16 cellular contexts compared by ENCODE assay signal in the genomic region with DNA sequence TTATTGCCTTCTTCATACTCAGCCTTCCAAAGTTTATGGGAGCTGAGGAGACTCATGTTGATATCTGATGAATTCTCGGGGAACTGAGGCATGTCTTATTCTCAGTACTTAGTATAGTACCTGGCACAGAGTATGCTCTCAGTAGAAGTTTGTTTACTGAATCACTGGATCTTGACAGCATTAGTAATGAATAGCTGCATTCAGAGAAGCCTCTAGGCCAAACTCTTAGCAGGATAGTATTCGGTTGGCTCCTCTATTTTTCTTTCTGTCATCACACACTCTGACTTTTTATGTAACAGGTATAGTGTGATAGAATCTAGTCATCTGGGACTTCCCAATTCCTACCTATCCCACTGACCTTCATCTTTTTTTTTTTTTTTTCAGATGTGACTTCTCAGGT.
DNase-seq lines count a peak whose midpoint lies in the region; ATAC-seq and TF ChIP-seq lines count a peak whose summit lies in the region.
"Had no signal": no experiment of that assay in that cellular context is flagged by ENCODE, and none has a peak within 500 bp of the region (broad histone marks: within the 10 kb centered on the region; RNA-seq: fewer than 3 reads in every experiment).

No MANE protein-coding gene starts in this region.

- no peak overlapping the region for H2BK12ac ChIP-seq in neuronal stem cell (ENCODE audit: low read length)

- H3K4me1 ChIP-seq in mammary epithelial cell (ENCODE audit: insufficient read depth, low read length) (no peaks in the 10 kb centered on the region), neuronal stem cell (ENCODE audit: control insufficient read depth in 2 of 2, insufficient read depth in 1 of 2, low read depth in 1 of 2, low read length in 2 of 2) (no peaks in the 10 kb centered on the region), adrenal gland (replicated peaks in 1 of 2) (no peaks in the 10 kb centered on the region), MM.1S (ENCODE audit: low read length) (no peaks in the 10 kb centered on the region)
- H3K4me1 ChIP-seq: Caco-2, HAP-1 had no signal

- no peaks in the 10 kb centered on the region for H4K20me1 ChIP-seq in mammary epithelial cell (ENCODE audit: insufficient read depth, low read length)
- no peaks in the 10 kb centered on the region for H4K20me1 ChIP-seq in MM.1S (ENCODE audit: insufficient read depth, low read length)

- H3K23ac ChIP-seq in neuronal stem cell (ENCODE audit: low read depth, low read length, poor library complexity): no peak overlapping the region

- H3K18ac ChIP-seq in neuronal stem cell (ENCODE audit: low read length): no peak overlapping the region

- 0% methylated on average over 2 of the region's 2 CpGs for WGBS in mammary epithelial cell (ENCODE audit: low coverage, missing lambda C conversion rate)
- no CpG with 5 or more reads among the region's 2 CpGs for WGBS in neuronal stem cell (ENCODE audit: extremely low coverage in 2 of 2, insufficient read length in 2 of 2, insufficient replicate concordance in 1 of 2), 2 donors
- WGBS in adrenal gland, 4 donors: 75 to 84% (median 78%) methylated on average over 2 of the region's 2 CpGs

- BruUV-seq in mammary epithelial cell (replicated peaks; lab: Mats Ljungman, UMichigan) (no TSS peak), MCF 10A (replicated peaks; lab: Mats Ljungman, UMichigan) (no TSS peak)

- no peak overlapping the region for H3K4me3 ChIP-seq in mammary epithelial cell (replicated peaks in 1 of 3; ENCODE audit: insufficient read depth in 1 of 3, low read depth in 2 of 3, low read length in 3 of 3)
- H3K4me3 ChIP-seq in neuronal stem cell (ENCODE audit: low read length in 2 of 2): no peak overlapping the region
- no peak overlapping the region for H3K4me3 ChIP-seq in adrenal gland
- no peak overlapping the region for H3K4me3 ChIP-seq in MM.1S (ENCODE audit: low read length)
- H3K4me3 ChIP-seq: HAP-1 had no signal

- H3K27ac Mint-ChIP-seq in MCF 10A (ENCODE audit: low read depth, unreplicated experiment): no peak overlapping the region
- H3K27ac Mint-ChIP-seq: CD14-positive monocyte; CD8-positive, alpha-beta memory T cell; HFFc6 had no signal

- H4K8ac ChIP-seq in neuronal stem cell (ENCODE audit: low read depth, low read length): no peak overlapping the region

- no peak overlapping the region for H2BK15ac ChIP-seq in neuronal stem cell (ENCODE audit: low read length)

- no peaks in the 10 kb centered on the region for H3K9me3 Mint-ChIP-seq in MCF 10A (ENCODE audit: unreplicated experiment)

- no peaks in the 10 kb centered on the region for H3K9me3 ChIP-seq in mammary epithelial cell (replicated peaks; ENCODE audit: insufficient read depth, low read length)
- peaks cover 0 to 1% of the 10 kb centered on the region in 2 donors for H3K9me3 ChIP-seq in neuronal stem cell (replicated peaks in 1 of 2; ENCODE audit: control insufficient read depth in 2 of 2, insufficient read depth in 1 of 2, low read depth in 1 of 2, low read length in 2 of 2)
- H3K9me3 ChIP-seq in adrenal gland (replicated peaks in 1 of 3): no peaks in the 10 kb centered on the region
- H3K9me3 ChIP-seq in MM.1S (replicated peaks; ENCODE audit: insufficient read depth, low read length): no peaks in the 10 kb centered on the region
- H3K9me3 ChIP-seq: Caco-2, HAP-1 had no signal

- H3K36me3 Mint-ChIP-seq in MCF 10A (ENCODE audit: insufficient read depth, unreplicated experiment): no peaks in the 10 kb centered on the region
- H3K36me3 Mint-ChIP-seq: CD14-positive monocyte; CD8-positive, alpha-beta memory T cell had no signal

- H2BK5ac ChIP-seq in neuronal stem cell (ENCODE audit: low read length): no peak overlapping the region

- intact Hi-C loops in mammary epithelial cell (cut with micrococcal nuclease) (no loop called here), MCF 10A (cut with micrococcal nuclease) (no loop called here), adrenal gland (cut with DNase I) (no loop called here)

- H2AFZ ChIP-seq in mammary epithelial cell (ENCODE audit: low read depth, low read length): no peak overlapping the region
- H2AFZ ChIP-seq in neuronal stem cell (ENCODE audit: low read length): no peak overlapping the region
- no peak overlapping the region for H2AFZ ChIP-seq in MM.1S (ENCODE audit: low read length)

- H3K14ac ChIP-seq in neuronal stem cell (ENCODE audit: low read length): peak overlapping the region; percentile 21

- H3K27ac ChIP-seq in mammary epithelial cell (ENCODE audit: insufficient read depth, low read depth, low read length) (no peak overlapping the region), epithelial cell of prostate (no peak overlapping the region), neuronal stem cell (replicated peaks; ENCODE audit: low read length) (no peak overlapping the region), adrenal gland (no peak overlapping the region), MM.1S (ENCODE audit: low read length) (no peak overlapping the region)
- H3K27ac ChIP-seq: 22Rv1 had no signal

- H3K4me1 Mint-ChIP-seq in MCF 10A (ENCODE audit: insufficient read depth, unreplicated experiment): no peaks in the 10 kb centered on the region
- H3K4me1 Mint-ChIP-seq: CD14-positive monocyte; CD8-positive, alpha-beta memory T cell had no signal

- H3K27me3 ChIP-seq in mammary epithelial cell (ENCODE audit: insufficient read depth, low read length) (no peaks in the 10 kb centered on the region), neuronal stem cell (ENCODE audit: control insufficient read depth in 3 of 3, insufficient read depth in 3 of 3, low read depth in 1 of 3, low read length in 3 of 3) (no peaks in the 10 kb centered on the region), adrenal gland (no peaks in the 10 kb centered on the region), MM.1S (replicated peaks; ENCODE audit: insufficient read depth, low read length) (no peaks in the 10 kb centered on the region)

- POLR2A ChIA-PET in MCF 10A (lab: Yijun Ruan, JAX): interaction anchor here (0.6 kb wide), 1 partner anchor 1137 kb away, joined by 3 read pairs; no protein-coding TSS in a partner anchor

- no peak overlapping the region for H2BK120ac ChIP-seq in neuronal stem cell (ENCODE audit: low read depth, low read length)

- ATAC-seq in GM18505 (IDR thresholded peaks at IDR 0.05; ENCODE audit: unreplicated experiment): no peak

- TF ChIP-seq CTCF in mammary epithelial cell (conservative IDR thresholded peaks at IDR 0.05 in 1 of 2, IDR thresholded peaks at IDR 0.05 in 1 of 2; ENCODE audit: extremely low read depth in 1 of 2, insufficient read depth in 1 of 2, low read depth in 1 of 2, low read length in 2 of 2): no peak
- no peak for TF ChIP-seq CTCF in MCF 10A (IDR thresholded peaks at IDR 0.05; ENCODE audit: unreplicated experiment)
- no peak for TF ChIP-seq CTCF in adrenal gland (IDR thresholded peaks at IDR 0.05)
- TF ChIP-seq CTCF in MM.1S (IDR thresholded peaks at IDR 0.05; ENCODE audit: low read length): no peak

- H3K4ac ChIP-seq in neuronal stem cell (ENCODE audit: low read length): no peak overlapping the region

- CTCF ChIA-PET in mammary epithelial cell (lab: Charles Lee; ENCODE audit: low non-redundant PET) (interaction anchor here (0.6 kb wide), 1 partner anchor 75 kb away, joined by 35 read pairs; no protein-coding TSS in a partner anchor), MCF 10A (lab: Yijun Ruan, JAX) (interaction anchor here (0.6 kb wide), 1 partner anchor 50 kb away, joined by 4 read pairs; no protein-coding TSS in a partner anchor)

- H4K91ac ChIP-seq in neuronal stem cell (ENCODE audit: low read depth, low read length, poor library complexity): no peak overlapping the region

- H3K9me2 ChIP-seq in MM.1S (replicated peaks; ENCODE audit: insufficient read depth, low read length): no peaks in the 10 kb centered on the region

- H3K9ac ChIP-seq in mammary epithelial cell (ENCODE audit: insufficient read depth, low read length): no peak overlapping the region
- no peak overlapping the region for H3K9ac ChIP-seq in neuronal stem cell (ENCODE audit: low read depth, low read length, poor library complexity)
- H3K9ac ChIP-seq in MM.1S (ENCODE audit: low read length): no peak overlapping the region

- no peak for TF ChIP-seq POLR2A in adrenal gland (IDR thresholded peaks at IDR 0.05)
- no peak for TF ChIP-seq POLR2A in GM18505 (IDR thresholded peaks at IDR 0.05; ENCODE audit: borderline replicate concordance, extremely low read depth, insufficient read depth, insufficient read length)

- peak; percentile 75 for DNase-seq in mammary epithelial cell
- DNase-seq in MCF 10A (ENCODE audit: unreplicated experiment): no peak
- peak; percentile 46 for DNase-seq in epithelial cell of prostate (ENCODE audit: low read depth, low spot score)
- DNase-seq in neuronal stem cell (ENCODE audit: low spot score): no peak
- no peak for DNase-seq in adrenal gland
- DNase-seq in MM.1S: no peak
- DNase-seq: Caco-2; CD8-positive, alpha-beta memory T cell; DND-41; GDM1; GOT3; HFFc6 had no signal

- no peak overlapping the region for H3K4me2 ChIP-seq in mammary epithelial cell (ENCODE audit: insufficient read depth, low read depth, low read length)
- no peak overlapping the region for H3K4me2 ChIP-seq in neuronal stem cell (ENCODE audit: insufficient read depth, low read length, poor library complexity, severe bottlenecking)
- H3K4me2 ChIP-seq in MM.1S (ENCODE audit: low read depth, low read length): no peak overlapping the region

- H3K4me3 Mint-ChIP-seq in MCF 10A (ENCODE audit: unreplicated experiment): no peak overlapping the region
- H3K4me3 Mint-ChIP-seq: CD14-positive monocyte; CD8-positive, alpha-beta memory T cell; HFFc6 had no signal

- H3K79me2 ChIP-seq in mammary epithelial cell (ENCODE audit: insufficient read depth, low read length) (no peaks in the 10 kb centered on the region), MM.1S (ENCODE audit: low read length) (no peaks in the 10 kb centered on the region)

- dilution Hi-C loops in mammary epithelial cell (cut with HindIII; ENCODE audit: low sequenced_read_pairs): no loop called here

- in situ Hi-C loops in mammary epithelial cell (cut with MboI; ENCODE audit: low sequenced_read_pairs in 2 of 2): no loop called here

- H2AK5ac ChIP-seq in neuronal stem cell (ENCODE audit: low read depth, low read length): no peak overlapping the region

- H3F3A ChIP-seq in MM.1S (ENCODE audit: insufficient read depth, low read length): no peaks in the 10 kb centered on the region

- H3K36me3 ChIP-seq in mammary epithelial cell (ENCODE audit: insufficient read depth, low read length) (no peaks in the 10 kb centered on the region), neuronal stem cell (replicated peaks in 1 of 2; ENCODE audit: control insufficient read depth in 2 of 2, insufficient read depth in 2 of 2, low read length in 2 of 2) (no peaks in the 10 kb centered on the region), adrenal gland (replicated peaks in 1 of 2) (no peaks in the 10 kb centered on the region), MM.1S (replicated peaks; ENCODE audit: insufficient read depth, low read length) (no peaks in the 10 kb centered on the region)
- H3K36me3 ChIP-seq: HAP-1 had no signal

- H3K27me3 Mint-ChIP-seq in MCF 10A (ENCODE audit: insufficient read depth, unreplicated experiment): no peaks in the 10 kb centered on the region
- H3K27me3 Mint-ChIP-seq: CD8-positive, alpha-beta memory T cell had no signal

- H3K79me1 ChIP-seq in neuronal stem cell (ENCODE audit: low read depth, low read length): no peaks in the 10 kb centered on the region

Comparison
In these comparisons a context has a peak if more than half of its experiments do, and no peak if none do; other contexts are left out.
1. DNase-seq: peak in mammary epithelial cell (single experiment) and epithelial cell of prostate (single experiment); none in MCF 10A (single experiment), neuronal stem cell (single experiment), adrenal gland (0 of 7) and MM.1S (single experiment).